In genomic region chr15:79025201-79025600, GRCh38 we compare ENCODE assay signal across 13 cellular contexts.
DNase-seq lines count a peak whose midpoint lies in the region; ATAC-seq and TF ChIP-seq lines count a peak whose summit lies in the region.
"Had no signal": no experiment of that assay in that cellular context is flagged by ENCODE, and none has a peak within 500 bp of the region (broad histone marks: within the 10 kb centered on the region; RNA-seq: fewer than 3 reads in every experiment).

No MANE protein-coding gene starts in this region.

- H3K4me1 ChIP-seq in heart left ventricle (no peaks in the 10 kb centered on the region), stomach (no peaks in the 10 kb centered on the region)
- H3K4me1 ChIP-seq: heart right ventricle had no signal

- H3K9me3 ChIP-seq in heart left ventricle (no peaks in the 10 kb centered on the region), stomach (no peaks in the 10 kb centered on the region)
- H3K9me3 ChIP-seq: heart right ventricle had no signal

- no peaks in the 10 kb centered on the region for H3K36me3 Mint-ChIP-seq in type B pancreatic cell

- ATAC-seq in left ventricle myocardium superior (no peak), heart left ventricle (no peak), GM18909 (IDR thresholded peaks at IDR 0.05; ENCODE audit: poor library complexity, unreplicated experiment) (no peak)

- TF ChIP-seq CTCF in heart left ventricle (IDR thresholded peaks at IDR 0.05) (peak in 1 of 12 donors; percentile 4), brain microvascular endothelial cell (IDR thresholded peaks at IDR 0.05; ENCODE audit: low read depth, low read length, missing control alignments) (peak; percentile 32), type B pancreatic cell (conservative IDR thresholded peaks at IDR 0.05) (peak; percentile 38), stomach (IDR thresholded peaks at IDR 0.05) (no peak)

- peaks cover 5% of the 10 kb centered on the region for H3K9me3 Mint-ChIP-seq in type B pancreatic cell
- H3K9me3 Mint-ChIP-seq: dendritic cell treated with granulocyte-macrophage colony-stimulating factor and Interleukin-4, amounts not matched to agents 40 ng/mL and 50 ng/mL, for 4 days had no signal

- peak; percentile 41 for DNase-seq in left ventricle myocardium superior
- no peak for DNase-seq in heart left ventricle
- DNase-seq in NCI-H82 treated with DMSO at 0.1 percent for 48 hours (lab: John Stamatoyannopoulos, UW; ENCODE audit: unreplicated experiment), result peak; percentile 4
- DNase-seq in brain microvascular endothelial cell, result no peak
- DNase-seq in type B pancreatic cell (ENCODE audit: extremely low spot score, unreplicated experiment), result no peak
- no peak for DNase-seq in inferior parietal cortex (ENCODE audit: extremely low spot score)
- no peak for DNase-seq in stomach
- DNase-seq: CD4-positive, alpha-beta T cell; heart right ventricle; midbrain; retina had no signal

- no peak overlapping the region for H3K4me3 ChIP-seq in heart left ventricle
- H3K4me3 ChIP-seq in brain microvascular endothelial cell (ENCODE audit: low read depth, low read length), result no peak overlapping the region
- H3K4me3 ChIP-seq in stomach, result no peak overlapping the region
- H3K4me3 ChIP-seq: heart right ventricle had no signal

- H3K36me3 ChIP-seq in heart left ventricle, result no peaks in the 10 kb centered on the region
- H3K36me3 ChIP-seq in brain microvascular endothelial cell (replicated peaks), result no peaks in the 10 kb centered on the region
- no peaks in the 10 kb centered on the region for H3K36me3 ChIP-seq in stomach
- H3K36me3 ChIP-seq: heart right ventricle had no signal

- no peak for TF ChIP-seq EP300 in stomach (IDR thresholded peaks at IDR 0.05)

- H3K4me3 Mint-ChIP-seq in type B pancreatic cell, result no peak overlapping the region
- H3K4me3 Mint-ChIP-seq: CD4-positive, alpha-beta T cell; dendritic cell treated with granulocyte-macrophage colony-stimulating factor and Interleukin-4, amounts not matched to agents 40 ng/mL and 50 ng/mL, for 4 days had no signal

- WGBS in heart left ventricle, 4 donors, result 66 to 81% (median 73%) methylated on average over 4 to 6 of the region's 6 CpGs
- 63 to 79% (median 73%) methylated on average over 6 of the region's 6 CpGs for WGBS in stomach, 5 donors

- no peak overlapping the region for H3K27ac Mint-ChIP-seq in type B pancreatic cell
- H3K27ac Mint-ChIP-seq: CD4-positive, alpha-beta T cell had no signal

- intact Hi-C loops in left ventricle myocardium superior (cut with micrococcal nuclease), result no loop called here
- intact Hi-C loops in heart left ventricle (cut with DNase I), result no loop called here
- intact Hi-C loops in stomach (cut with DNase I; ENCODE audit: low total_unique reads), result no loop called here

- in situ Hi-C loops in brain microvascular endothelial cell (cut with HindIII; ENCODE audit: low pct_ligation_motif_present, low sequenced_read_pairs), result no loop called here

- no peaks in the 10 kb centered on the region for H3K4me1 Mint-ChIP-seq in type B pancreatic cell (ENCODE audit: unreplicated experiment)

- H3K27me3 ChIP-seq in heart left ventricle (peaks cover 0 to 5% (median 0%) of the 10 kb centered on the region in 9 donors), brain microvascular endothelial cell (replicated peaks) (no peaks in the 10 kb centered on the region), stomach (peaks cover 0 to 7% (median 0%) of the 10 kb centered on the region in 3 donors)

- peaks cover 5% of the 10 kb centered on the region for H3K27me3 Mint-ChIP-seq in type B pancreatic cell

- H3K27ac ChIP-seq in heart left ventricle (no peak overlapping the region), brain microvascular endothelial cell (no peak overlapping the region), stomach (no peak overlapping the region)
- H3K27ac ChIP-seq: heart right ventricle had no signal

- TF ChIP-seq POLR2A in heart left ventricle (IDR thresholded peaks at IDR 0.05), result no peak
- no peak for TF ChIP-seq POLR2A in stomach (IDR thresholded peaks at IDR 0.05)

Comparison
In these comparisons a context has a peak if more than half of its experiments do, and no peak if none do; other contexts are left out.
1. DNase-seq: peak in left ventricle myocardium superior (single experiment) and NCI-H82 treated with DMSO at 0.1 percent for 48 hours (single experiment); none in heart left ventricle (0 of 5), brain microvascular endothelial cell (single experiment), type B pancreatic cell (single experiment), inferior parietal cortex (single experiment) and stomach (single experiment).
2. CTCF ChIP-seq: peak in brain microvascular endothelial cell (single experiment) and type B pancreatic cell (single experiment); none in stomach (0 of 7).